ENCODE assay signal across 9 cellular contexts in genomic region chr9:33884856-33885701, GRCh38.
DNase-seq lines count a peak whose midpoint lies in the region; ATAC-seq, FAIRE-seq and TF ChIP-seq lines count a peak whose summit lies in the region.
"Had no signal": no experiment of that assay in that cellular context is flagged by ENCODE, and none has a peak within 500 bp of the region (broad histone marks: within the 10 kb centered on the region; RNA-seq: fewer than 3 reads in every experiment).

No MANE protein-coding gene starts in this region.

- no peak for TF ChIP-seq CTCF in retinal pigment epithelial cell (conservative IDR thresholded peaks at IDR 0.05; ENCODE audit: low read depth, low read length)

- FAIRE-seq in endometrium (lab: Jason Lieb, UNC): peak; percentile 55

- peak; percentile 16 for DNase-seq in NCI-H2196 (lab: John Stamatoyannopoulos, UW; ENCODE audit: unreplicated experiment)
- no peak for DNase-seq in NCI-H2196 treated with DMSO at 0.1 percent for 48 hours (lab: John Stamatoyannopoulos, UW; ENCODE audit: unreplicated experiment)
- DNase-seq in NCI-H446 (lab: John Stamatoyannopoulos, UW): peak; percentile 41 to 72
- DNase-seq in retinal pigment epithelial cell (ENCODE audit: low read depth): peak; percentile 80
- no peak for DNase-seq in Kasumi-1 (lab: John Stamatoyannopoulos, UW)
- no peak for DNase-seq in SKM-1 (lab: John Stamatoyannopoulos, UW; ENCODE audit: unreplicated experiment)
- DNase-seq: stimulated activated naive B cell treated with anti-CD40 and anti-IgM and Interleukin-4, amounts not matched to agents 10 μg/mL and 1 μg/mL and 100 μg/mL, for 72 hours had no signal

- no peak for ATAC-seq in GM21367 (IDR thresholded peaks at IDR 0.05; ENCODE audit: unreplicated experiment)
- ATAC-seq: stimulated activated naive B cell treated with anti-CD40 and anti-IgM and Interleukin-4, amounts not matched to agents 10 μg/mL and 1 μg/mL and 100 μg/mL, for 72 hours had no signal

- no peak overlapping the region for H3K4me3 ChIP-seq in retinal pigment epithelial cell (ENCODE audit: low read length)

Comparison
In these comparisons a context has a peak if more than half of its experiments do, and no peak if none do; other contexts are left out.
1. DNase-seq: peak in NCI-H2196 (single experiment), NCI-H446 (2 of 2) and retinal pigment epithelial cell (single experiment); none in NCI-H2196 treated with DMSO at 0.1 percent for 48 hours (single experiment), Kasumi-1 (0 of 2) and SKM-1 (single experiment).